ENCODE assay signal across 7 cellular contexts in the genomic region with DNA sequence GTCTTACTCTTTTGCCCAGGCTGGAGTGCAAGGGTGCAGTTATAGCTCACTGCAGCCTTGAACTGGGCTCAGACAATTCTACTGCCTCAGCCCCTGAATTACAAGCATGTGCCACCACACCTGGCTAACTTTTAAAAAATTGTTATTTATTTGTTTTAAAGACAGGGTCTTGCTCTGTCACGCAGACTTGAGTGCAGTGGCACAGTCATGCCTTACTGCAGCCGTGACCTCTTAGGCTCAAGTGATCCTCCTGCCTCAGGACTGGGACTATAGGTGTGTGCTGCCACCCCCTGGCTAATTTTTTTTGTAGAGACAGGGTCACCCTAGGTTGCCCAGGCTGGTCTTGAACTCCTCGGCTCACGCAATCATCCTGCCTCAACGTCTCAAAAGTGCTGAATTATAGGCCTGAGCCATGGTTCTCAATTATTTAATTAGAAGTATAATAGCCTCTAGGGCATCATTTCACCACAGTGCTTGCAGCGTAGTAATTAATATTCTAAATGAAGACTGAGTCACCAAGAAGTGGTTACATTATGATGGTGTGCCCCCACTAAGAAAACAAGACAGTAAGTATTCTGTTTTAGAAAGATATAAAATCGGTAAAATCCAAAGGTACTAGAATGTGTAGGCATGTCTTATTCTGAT.
A peak's percentile ranks its signal among the peaks of the same experiment; 100 is the strongest.
DNase-seq lines count a peak whose midpoint lies in the region; ATAC-seq, FAIRE-seq and TF ChIP-seq lines count a peak whose summit lies in the region.

No MANE protein-coding gene starts in this region.

- H3K9me3 ChIP-seq in small intestine (ENCODE audit: control insufficient read depth, low read depth), result no peaks in the 10 kb centered on the region

- H3K4me3 Mint-ChIP-seq in GM23338, result no peak overlapping the region

- 0 out of 2 replicates have a peak, but pooled peaks cover 3% of the 10 kb centered on the region for H3K4me1 ChIP-seq in GM23338 (ENCODE audit: insufficient read depth)
- peaks cover 6 to 7% of the 10 kb centered on the region in 2 donors for H3K4me1 ChIP-seq in small intestine (ENCODE audit: control insufficient read depth in 2 of 2, insufficient read depth in 1 of 2, low read depth in 1 of 2, low read length in 1 of 2)

- H3K4me2 ChIP-seq in GM23338, result no peak overlapping the region

- peaks cover 33% of the 10 kb centered on the region for H4K20me1 ChIP-seq in GM23338 (replicated peaks; ENCODE audit: insufficient read depth)

- peak; percentile 99 for ATAC-seq in GM23338

- H3K9me2 ChIP-seq in GM23338 (ENCODE audit: insufficient read depth), result no peaks in the 10 kb centered on the region

- H3K36me3 ChIP-seq in GM23338 (ENCODE audit: insufficient read depth) (no peaks in the 10 kb centered on the region), small intestine (ENCODE audit: control insufficient read depth in 2 of 2, insufficient read depth in 2 of 2, low read length in 2 of 2) (no peaks in the 10 kb centered on the region)

- no peaks in the 10 kb centered on the region for H3F3A ChIP-seq in GM23338 (replicated peaks; ENCODE audit: low read depth)

- H3K4me3 ChIP-seq in GM23338, result no peak overlapping the region
- H3K4me3 ChIP-seq in small intestine (ENCODE audit: low read depth in 1 of 2, low read length in 2 of 2), result no peak overlapping the region

- FAIRE-seq in small intestine (lab: Jason Lieb, UNC), result no peak

- H2AFZ ChIP-seq in GM23338, result no peak overlapping the region

- peaks cover 5% of the 10 kb centered on the region for H3K4me1 Mint-ChIP-seq in GM23338

- TF ChIP-seq CTCF in GM12874 (IDR thresholded peaks at IDR 0.05; ENCODE audit: insufficient read depth, low read depth, low read length) (peak; percentile 29; the same call in 1 of the 2 replicates), GM23338 (conservative IDR thresholded peaks at IDR 0.05; ENCODE audit: low read depth in 2 of 2) (peak; percentile 54 to 88)

- peak; percentile 79 for DNase-seq in GM23338 (ENCODE audit: low spot score)
- peak; percentile 47 for DNase-seq in NCI-H345 (lab: John Stamatoyannopoulos, UW)
- peak; percentile 7 for DNase-seq in activated T-cell treated with anti-CD3 and anti-CD28 coated beads for 1 hour (ENCODE audit: low read depth)
- DNase-seq in glomerular visceral epithelial cell (ENCODE audit: extremely low spot score), result peak; percentile 3
- DNase-seq in small intestine, result peak; percentile 69
- no peak for DNase-seq in kidney glomerular epithelial cell (lab: John Stamatoyannopoulos, UW)

- no peaks in the 10 kb centered on the region for H3K9me3 Mint-ChIP-seq in GM23338

- H3K27ac ChIP-seq in GM23338 (ENCODE audit: low read depth) (no peak overlapping the region), small intestine (ENCODE audit: low read depth in 1 of 2, low read length in 1 of 2) (no peak overlapping the region)

- H3K27me3 ChIP-seq in GM23338 (ENCODE audit: insufficient read depth) (no peaks in the 10 kb centered on the region), small intestine (ENCODE audit: control insufficient read depth in 2 of 2, insufficient read depth in 2 of 2, low read length in 2 of 2) (no peaks in the 10 kb centered on the region)

- H3K79me2 ChIP-seq in GM23338 (replicated peaks; ENCODE audit: insufficient read depth), result peaks cover 92% of the 10 kb centered on the region

- 35 to 68% (median 50%) methylated on average over 7 of the region's 7 CpGs for WGBS in small intestine, 3 donors

- H3K36me3 Mint-ChIP-seq in GM23338 (ENCODE audit: low read depth), result no peaks in the 10 kb centered on the region

- H3K27ac Mint-ChIP-seq in GM23338, result no peak overlapping the region

- H3K27me3 Mint-ChIP-seq in GM23338 (ENCODE audit: insufficient read depth, low read depth, poor library complexity), result no peaks in the 10 kb centered on the region

TF ChIP-seq in GM23338, 12 proteins besides CTCF, POLR2A, EP300 and RAD21:
- TF ChIP-seq STAT1 (IDR thresholded peaks at IDR 0.05; ENCODE audit: unreplicated experiment), result no peak
TF ChIP-seq in GM23338: peak in this region for 0.
